Comparison of ENCODE assay signal across 8 cellular contexts in the genomic region with DNA sequence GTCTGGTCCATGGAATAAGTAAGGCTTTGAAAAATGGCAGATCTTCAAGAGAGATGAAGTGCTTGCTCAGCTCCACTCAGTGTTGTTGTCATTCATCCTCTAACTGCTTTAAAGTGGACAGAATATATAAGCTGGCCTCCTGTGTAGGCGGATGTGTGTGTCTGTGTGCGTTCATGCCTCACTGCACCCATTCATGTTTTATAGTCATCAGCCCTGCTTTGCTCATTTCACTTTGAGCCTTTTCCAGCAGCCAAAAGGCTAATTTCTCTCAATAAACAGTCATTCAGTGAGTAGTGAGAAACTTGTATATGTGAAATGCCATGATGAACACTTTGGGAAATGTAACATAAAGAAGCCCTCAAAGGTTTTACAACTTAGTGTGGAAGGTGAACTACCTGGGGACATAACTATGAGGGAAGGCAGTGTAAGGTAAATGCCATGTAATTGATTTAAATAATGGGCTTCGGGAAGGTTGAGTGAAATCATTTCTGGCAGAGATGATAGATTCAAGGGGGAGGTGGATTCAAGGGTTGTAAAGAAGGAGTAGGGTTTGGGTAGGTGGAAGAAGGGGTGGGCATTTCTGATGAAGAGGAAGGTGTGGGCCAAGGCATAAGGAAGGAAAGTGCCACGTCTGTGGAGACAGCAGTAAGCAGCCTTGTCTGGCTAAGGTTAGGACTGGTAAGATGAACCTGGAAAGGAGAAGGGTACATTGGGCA. TPM values are rescaled to one million over a fixed set of nuclear protein-coding genes. Genes with fewer than 3 reads are reported as not detected.
DNase-seq lines count a peak whose midpoint lies in the region; ATAC-seq and TF ChIP-seq lines count a peak whose summit lies in the region.

No MANE protein-coding gene starts in this region.

- no peaks in the 10 kb centered on the region for H3K27me3 Mint-ChIP-seq in type B pancreatic cell

- H3K4me3 Mint-ChIP-seq in type B pancreatic cell: no peak overlapping the region

- ATAC-seq in GM18868 (IDR thresholded peaks at IDR 0.05; ENCODE audit: unreplicated experiment): peak; percentile 99
- ATAC-seq in HG02852 (IDR thresholded peaks at IDR 0.05; ENCODE audit: unreplicated experiment): peak; percentile 99

- peaks cover 9% of the 10 kb centered on the region for H3K36me3 Mint-ChIP-seq in type B pancreatic cell

- TF ChIP-seq CTCF in type B pancreatic cell (conservative IDR thresholded peaks at IDR 0.05): no peak

- DNase-seq in NCI-H187 (lab: John Stamatoyannopoulos, UW) (peak; percentile 15 to 42), left kidney (ENCODE audit: low read depth, low spot score) (peak; percentile 80), epidermal melanocyte (ENCODE audit: insufficient read length, low spot score) (no peak), type B pancreatic cell (ENCODE audit: extremely low spot score, unreplicated experiment) (no peak), DMS 273 treated with DMSO at 0.1 percent for 48 hours (lab: John Stamatoyannopoulos, UW) (no peak)
- DNase-seq in stimulated activated naive CD4-positive, alpha-beta T cell (lab: John Stamatoyannopoulos, UW): no peak

- H3K27ac Mint-ChIP-seq in type B pancreatic cell: no peak overlapping the region

- no peaks in the 10 kb centered on the region for H3K9me3 Mint-ChIP-seq in type B pancreatic cell

- peaks cover 13% of the 10 kb centered on the region for H3K4me1 Mint-ChIP-seq in type B pancreatic cell (ENCODE audit: unreplicated experiment)

RNA-seq across cellular contexts. Expression of a gene that starts 15.7 kb away (rescaled TPM):
- total RNA-seq in type B pancreatic cell (ENCODE audit: low replicate concordance): 1.8 and 2.1 TPM in 2 replicates

Comparison
In these comparisons a context has a peak if more than half of its experiments do, and no peak if none do; other contexts are left out.
1. DNase-seq: peak in NCI-H187 (2 of 2) and left kidney (single experiment); none in epidermal melanocyte (single experiment), type B pancreatic cell (single experiment), DMS 273 treated with DMSO at 0.1 percent for 48 hours (single experiment) and stimulated activated naive CD4-positive, alpha-beta T cell (0 of 6).